ENCODE assay signal across 20 cellular contexts in genomic region chr12:73665193-73665592, GRCh38.
"Had no signal": no experiment of that assay in that cellular context is flagged by ENCODE, and none has a peak within 500 bp of the region (broad histone marks: within the 10 kb centered on the region; RNA-seq: fewer than 3 reads in every experiment).

No MANE protein-coding gene starts in this region.

- H3K4me3 Mint-ChIP-seq: dendritic cell treated with granulocyte-macrophage colony-stimulating factor and Interleukin-4, amounts not matched to agents 40 ng/mL and 50 ng/mL, for 4 days; natural killer cell; neural crest cell; stimulated activated naive CD8-positive, alpha-beta T cell treated with anti-CD3 and anti-CD28 coated beads, Interleukin-15, amount 100 ng/mL, for 72 hours had no signal

- H3K4me1 ChIP-seq: esophagus muscularis mucosa, foreskin keratinocyte, gastroesophageal sphincter, heart left ventricle, left ventricle myocardium inferior, lower lobe of right lung, parathyroid adenoma, sigmoid colon, suprapubic skin, transverse colon had no signal

- ATAC-seq: foreskin keratinocyte; gastroesophageal sphincter; left colon; natural killer cell; stimulated activated naive CD8-positive, alpha-beta T cell treated with anti-CD3 and anti-CD28 coated beads, Interleukin-15, amount 100 ng/mL, for 72 hours had no signal

- H3K27ac Mint-ChIP-seq: dendritic cell treated with granulocyte-macrophage colony-stimulating factor and Interleukin-4, amounts not matched to agents 40 ng/mL and 50 ng/mL, for 4 days; natural killer cell; progenitor cell of endocrine pancreas; stimulated activated naive CD8-positive, alpha-beta T cell treated with anti-CD3 and anti-CD28 coated beads, Interleukin-15, amount 100 ng/mL, for 72 hours had no signal

- DNase-seq: effector memory CD4-positive, alpha-beta T cell; foreskin keratinocyte; heart left ventricle; left colon; left ventricle myocardium inferior; lower lobe of right lung; natural killer cell; sigmoid colon; stimulated activated CD4-positive, alpha-beta T cell treated with anti-CD3 and anti-CD28 coated beads, Interleukin-4, amount 100 ng/mL, for 4 hours; stimulated activated naive CD4-positive, alpha-beta T cell; stimulated activated naive CD8-positive, alpha-beta T cell treated with anti-CD3 and anti-CD28 coated beads, Interleukin-15, amount 100 ng/mL, for 72 hours; transverse colon had no signal

- H3K4me1 Mint-ChIP-seq: natural killer cell; neural crest cell; stimulated activated naive CD8-positive, alpha-beta T cell treated with anti-CD3 and anti-CD28 coated beads, Interleukin-15, amount 100 ng/mL, for 72 hours had no signal

- H3K4me3 ChIP-seq: esophagus muscularis mucosa, gastroesophageal sphincter, heart left ventricle, hepatocyte, left ventricle myocardium inferior, lower lobe of right lung, sigmoid colon, suprapubic skin, transverse colon had no signal

- H3K9me3 ChIP-seq: esophagus muscularis mucosa, gastroesophageal sphincter, heart left ventricle, lower lobe of right lung, sigmoid colon, suprapubic skin, transverse colon had no signal

- H3K27ac ChIP-seq: esophagus muscularis mucosa, foreskin keratinocyte, gastroesophageal sphincter, heart left ventricle, hepatocyte, left ventricle myocardium inferior, lower lobe of right lung, parathyroid adenoma, sigmoid colon, suprapubic skin, transverse colon had no signal

- H3K27me3 Mint-ChIP-seq: dendritic cell treated with granulocyte-macrophage colony-stimulating factor and Interleukin-4, amounts not matched to agents 40 ng/mL and 50 ng/mL, for 4 days; progenitor cell of endocrine pancreas; stimulated activated naive CD8-positive, alpha-beta T cell treated with anti-CD3 and anti-CD28 coated beads, Interleukin-15, amount 100 ng/mL, for 72 hours had no signal

- H3K27me3 ChIP-seq: esophagus muscularis mucosa, foreskin keratinocyte, gastroesophageal sphincter, heart left ventricle, hepatocyte, sigmoid colon, suprapubic skin, transverse colon had no signal

- H3K36me3 ChIP-seq: esophagus muscularis mucosa, gastroesophageal sphincter, heart left ventricle, left ventricle myocardium inferior, lower lobe of right lung, sigmoid colon, suprapubic skin, transverse colon had no signal
